25 cellular contexts compared by ENCODE assay signal in genomic region chr17:35708149-35708548, GRCh38. TPM values are rescaled to one million over a fixed set of nuclear protein-coding genes. Genes with fewer than 3 reads are reported as not detected.
DNase-seq lines count a peak whose midpoint lies in the region; ATAC-seq and TF ChIP-seq lines count a peak whose summit lies in the region.
"Had no signal": no experiment of that assay in that cellular context is flagged by ENCODE, and none has a peak within 500 bp of the region (broad histone marks: within the 10 kb centered on the region; RNA-seq: fewer than 3 reads in every experiment).

No MANE protein-coding gene starts in this region.

- POLR2A ChIA-PET in T-cell (lab: Charles Lee) = interaction anchor here in 1 of 2 donors (0.7 kb wide), 1 partner anchor 674 kb away, joined by 3 read pairs; no protein-coding TSS in a partner anchor

- H3K4me1 Mint-ChIP-seq in T-cell = peaks cover 47 to 59% (median 53%) of the 10 kb centered on the region in 3 donors
- peaks cover 9% of the 10 kb centered on the region for H3K4me1 Mint-ChIP-seq in osteocyte (ENCODE audit: unreplicated experiment)
- peaks cover 3% of the 10 kb centered on the region for H3K4me1 Mint-ChIP-seq in neural progenitor cell

- ATAC-seq in T-cell (replicated peaks in 1 of 4) (peak in 2 of 4 experiments; percentile 44 to 52), left lung (no peak), GM18867 (IDR thresholded peaks at IDR 0.05; ENCODE audit: unreplicated experiment) (no peak)
- ATAC-seq: heart right ventricle, left lobe of liver, mucosa of descending colon, Right ventricle myocardium inferior had no signal

- H3K27ac Mint-ChIP-seq in T-cell (peak overlapping the region; percentile 1 to 10), osteocyte (ENCODE audit: unreplicated experiment) (peak overlapping the region; percentile 45), neural progenitor cell (no peak overlapping the region)
- H3K27ac Mint-ChIP-seq: dendritic cell treated with granulocyte-macrophage colony-stimulating factor and Interleukin-4, amounts not matched to agents 40 ng/mL and 50 ng/mL, for 4 days had no signal

- H3K27ac ChIP-seq in left lung (no peak overlapping the region), neural progenitor cell (no peak overlapping the region)
- H3K27ac ChIP-seq: breast epithelium, KMS-11 had no signal

- DNase-seq in activated naive CD4-positive, alpha-beta T cell treated with anti-CD3 and anti-CD28 coated beads, Interleukin-2, amount 50 U/mL, for 16 hours = peak; percentile 12
- no peak for DNase-seq in activated naive CD4-positive, alpha-beta T cell (lab: John Stamatoyannopoulos, UW)
- DNase-seq in Kasumi-1 (lab: John Stamatoyannopoulos, UW) (peak; percentile 5), T-cell (no peak), osteocyte (ENCODE audit: extremely low spot score, unreplicated experiment) (no peak), left lung (no peak), neural progenitor cell (ENCODE audit: low spot score) (no peak)
- DNase-seq: CD8-positive, alpha-beta memory T cell; DMS79; heart right ventricle; mucosa of descending colon; NCI-H1105; NCI-H2107; stimulated activated CD4-positive, alpha-beta T cell treated with anti-CD3 and anti-CD28 coated beads, Interleukin-4, amount 100 ng/mL, for 24 hours; substantia nigra had no signal

- peaks cover 27% of the 10 kb centered on the region for H3F3A ChIP-seq in neural progenitor cell (ENCODE audit: low read depth)

- TF ChIP-seq CTCF in osteocyte (IDR thresholded peaks at IDR 0.05) (no peak), left lung (IDR thresholded peaks at IDR 0.05) (no peak), neural progenitor cell (IDR thresholded peaks at IDR 0.05) (no peak)

- H3K9me3 ChIP-seq in left lung (no peaks in the 10 kb centered on the region), neural progenitor cell (ENCODE audit: low read depth) (no peaks in the 10 kb centered on the region)
- H3K9me3 ChIP-seq: breast epithelium, HAP-1, heart right ventricle, mucosa of descending colon had no signal

- H3K27me3 Mint-ChIP-seq in T-cell (no peaks in the 10 kb centered on the region), osteocyte (ENCODE audit: unreplicated experiment) (no peaks in the 10 kb centered on the region), neural progenitor cell (ENCODE audit: insufficient read depth, low read depth) (no peaks in the 10 kb centered on the region)
- H3K27me3 Mint-ChIP-seq: CD8-positive, alpha-beta memory T cell; dendritic cell treated with granulocyte-macrophage colony-stimulating factor and Interleukin-4, amounts not matched to agents 40 ng/mL and 50 ng/mL, for 4 days had no signal

- no peaks in the 10 kb centered on the region for H3K9me3 Mint-ChIP-seq in T-cell
- H3K9me3 Mint-ChIP-seq in osteocyte (ENCODE audit: unreplicated experiment) = no peaks in the 10 kb centered on the region
- H3K9me3 Mint-ChIP-seq in neural progenitor cell = no peaks in the 10 kb centered on the region
- H3K9me3 Mint-ChIP-seq: CD8-positive, alpha-beta memory T cell; dendritic cell treated with granulocyte-macrophage colony-stimulating factor and Interleukin-4, amounts not matched to agents 40 ng/mL and 50 ng/mL, for 4 days had no signal

- H3K79me2 ChIP-seq in neural progenitor cell (ENCODE audit: low read depth) = no peaks in the 10 kb centered on the region

- H3K36me3 ChIP-seq in left lung (peaks cover 0 to 37% of the 10 kb centered on the region in 2 donors), neural progenitor cell (peaks cover 7% of the 10 kb centered on the region)
- H3K36me3 ChIP-seq: breast epithelium had no signal

- CTCF ChIA-PET in T-cell (lab: Charles Lee) = no interaction called here

- H3K4me3 ChIP-seq in left lung (no peak overlapping the region), neural progenitor cell (no peak overlapping the region)
- H3K4me3 ChIP-seq: breast epithelium, HAP-1, heart right ventricle, mucosa of descending colon had no signal

- intact Hi-C loops in left lung (cut with DNase I) = no loop called here

- no peak overlapping the region for H2AFZ ChIP-seq in neural progenitor cell (replicated peaks)

- peaks cover 5% of the 10 kb centered on the region for H4K20me1 ChIP-seq in neural progenitor cell (ENCODE audit: low read depth)

- H3K9ac ChIP-seq in neural progenitor cell = no peak overlapping the region
- H3K9ac ChIP-seq: KMS-11 had no signal

- H3K36me3 Mint-ChIP-seq in T-cell (peaks cover 36% of the 10 kb centered on the region), osteocyte (ENCODE audit: unreplicated experiment) (peaks cover 19% of the 10 kb centered on the region), neural progenitor cell (peaks cover 12% of the 10 kb centered on the region)

- H3K27me3 ChIP-seq in left lung (no peaks in the 10 kb centered on the region), neural progenitor cell (no peaks in the 10 kb centered on the region)
- H3K27me3 ChIP-seq: breast epithelium, heart right ventricle had no signal

- no peak overlapping the region for H3K4me2 ChIP-seq in neural progenitor cell
- H3K4me2 ChIP-seq: KMS-11 had no signal

- H3K4me3 Mint-ChIP-seq in T-cell = no peak overlapping the region
- no peak overlapping the region for H3K4me3 Mint-ChIP-seq in osteocyte (ENCODE audit: unreplicated experiment)
- H3K4me3 Mint-ChIP-seq in neural progenitor cell = no peak overlapping the region
- H3K4me3 Mint-ChIP-seq: CD8-positive, alpha-beta memory T cell; dendritic cell treated with granulocyte-macrophage colony-stimulating factor and Interleukin-4, amounts not matched to agents 40 ng/mL and 50 ng/mL, for 4 days had no signal

- H3K4me1 ChIP-seq in left lung (peaks cover 3 to 14% of the 10 kb centered on the region in 2 donors), neural progenitor cell (peaks cover 5% of the 10 kb centered on the region)
- H3K4me1 ChIP-seq: breast epithelium had no signal

RNA-seq across cellular contexts. Expression of gene RASL10B, which starts 23.3 kb away (rescaled TPM):
- total RNA-seq in T-cell (under 1 TPM; 0.38 to 0.56 (median 0.39) TPM), osteocyte (15.6 and 16.2 TPM in 2 replicates), left lung (under 1 TPM; 0.52 to 0.82 TPM), neural progenitor cell (ENCODE audit: low replicate concordance) (4.8 and 14.5 TPM in 2 replicates)

RNA-seq across cellular contexts. Expression of gene GAS2L2, which starts 44.9 kb away (rescaled TPM):
- total RNA-seq in T-cell (under 1 TPM in 4 of 5 donors, not detected in 1; 0.07 to 0.26 (median 0.21) TPM), osteocyte (not detected in 2 replicates), left lung (1 to 10 TPM in 1 of 2 donors, under 1 TPM in 1; 0.35 to 1.6 TPM), neural progenitor cell (ENCODE audit: low replicate concordance) (0.09 TPM in 1 of 2 replicates, not detected in the other)
- total RNA-seq: endothelial cell of umbilical vein, left lobe of liver, mucosa of descending colon, ureter had no signal

RNA-seq across cellular contexts. Expression of gene C17orf50, which starts 52.5 kb away (rescaled TPM):
- total RNA-seq in T-cell = not detected
- total RNA-seq in osteocyte = not detected in 2 replicates
- total RNA-seq in left lung = not detected
- total RNA-seq in neural progenitor cell (ENCODE audit: low replicate concordance) = not detected in 2 replicates
- total RNA-seq: breast epithelium; CD8-positive, alpha-beta memory T cell; endothelial cell of umbilical vein; heart right ventricle; HT1080; left lobe of liver; mucosa of descending colon; Right ventricle myocardium inferior; ureter had no signal

Comparison
In these comparisons a context has a peak if more than half of its experiments do, and no peak if none do; other contexts are left out.
1. DNase-seq: peak in activated naive CD4-positive, alpha-beta T cell treated with anti-CD3 and anti-CD28 coated beads, Interleukin-2, amount 50 U/mL, for 16 hours (single experiment) and Kasumi-1 (2 of 2); none in activated naive CD4-positive, alpha-beta T cell (0 of 4), T-cell (0 of 34), osteocyte (single experiment), left lung (0 of 2) and neural progenitor cell (single experiment).